In genomic region chr10:63210611-63211196, GRCh38 we compare ENCODE assay signal across 10 cellular contexts.
DNase-seq lines count a peak whose midpoint lies in the region; ATAC-seq, FAIRE-seq and TF ChIP-seq lines count a peak whose summit lies in the region.
"Had no signal": no experiment of that assay in that cellular context is flagged by ENCODE, and none has a peak within 500 bp of the region (broad histone marks: within the 10 kb centered on the region; RNA-seq: fewer than 3 reads in every experiment).

No MANE protein-coding gene starts in this region.

- POLR2A ChIA-PET in GM12878 (lab: Charles Lee) = interaction anchor here (0.5 to 1.7 kb wide), 3 partner anchors 266 to 472 kb away, joined by 3 read pairs; no protein-coding TSS in a partner anchor

- H3K36me3 ChIP-seq in GM12878 (ENCODE audit: control insufficient read depth in 2 of 2, insufficient read depth in 2 of 2, low read length in 1 of 2) (peaks cover 7 to 42% of the 10 kb centered on the region in 2 experiments), aorta (ENCODE audit: control insufficient read depth in 1 of 2, insufficient read depth in 2 of 2, low read length in 1 of 2) (peaks cover 0 to 3% of the 10 kb centered on the region in 2 donors), esophagus squamous epithelium (peaks cover 0 to 64% (median 8%) of the 10 kb centered on the region in 3 donors)

- H3K4me3 Mint-ChIP-seq in stimulated activated naive CD8-positive, alpha-beta T cell treated with anti-CD3 and anti-CD28 coated beads, Interleukin-15, Interleukin-2, amounts not matched to agents 100 ng/mL and 50 ng/mL, for 24 hours = no peak overlapping the region

- FAIRE-seq in GM12878 (lab: Jason Lieb, UNC) = no peak

- WGBS in GM12878 (ENCODE audit: insufficient coverage, insufficient replicate concordance, low lambda C conversion rate, missing lambda C conversion rate) = 0% methylated on average over 3 of the region's 3 CpGs
- WGBS in aorta, 2 donors = 60 to 62% methylated on average over 3 of the region's 3 CpGs
- WGBS in esophagus squamous epithelium, 2 donors = 60 to 63% methylated on average over 3 of the region's 3 CpGs

- H3K4me3 ChIP-seq in GM12878 (no peak overlapping the region), aorta (ENCODE audit: low read length in 2 of 2) (no peak overlapping the region), esophagus squamous epithelium (no peak overlapping the region)
- H3K4me3 ChIP-seq: dorsolateral prefrontal cortex had no signal

- H2AFZ ChIP-seq in GM12878 (ENCODE audit: control insufficient read depth, low read depth, low read length) = no peak overlapping the region

- peaks cover 5% of the 10 kb centered on the region; the same call in 2 of the 3 replicates for H3K9me3 ChIP-seq in GM12878 (replicated peaks; ENCODE audit: control insufficient read depth, insufficient read depth, low read length)
- no peaks in the 10 kb centered on the region for H3K9me3 ChIP-seq in aorta (ENCODE audit: control insufficient read depth, low read length)
- H3K9me3 ChIP-seq in esophagus squamous epithelium = no peaks in the 10 kb centered on the region

- no peaks in the 10 kb centered on the region for H4K20me1 ChIP-seq in GM12878 (ENCODE audit: control insufficient read depth, insufficient read depth)

- no peaks in the 10 kb centered on the region for H3K9me3 Mint-ChIP-seq in stimulated activated naive CD8-positive, alpha-beta T cell treated with anti-CD3 and anti-CD28 coated beads, Interleukin-15, Interleukin-2, amounts not matched to agents 100 ng/mL and 50 ng/mL, for 24 hours

- no TSS peak for BruUV-seq in GM12878 (replicated peaks; lab: Mats Ljungman, UMichigan)

- intact Hi-C loops in Right ventricle myocardium inferior (cut with DNase I) = no loop called here
- intact Hi-C loops in cardiac septum (cut with DNase I) = loop anchor here (2.0 to 10.0 kb wide), 3 partner anchors 254 to 418 kb away; partner anchors contain the start of genes JMJD1C and REEP3
- intact Hi-C loops in GM12878 (cut with micrococcal nuclease; ENCODE audit: unreplicated experiment) = loop anchor here (5.0 kb wide), 2 partner anchors 167 to 307 kb away; no protein-coding TSS in a partner anchor
- intact Hi-C loops in aorta (cut with DNase I) = loop anchor here (5.0 to 10.0 kb wide), 4 partner anchors 54 to 512 kb away; no protein-coding TSS in a partner anchor
- intact Hi-C loops in esophagus squamous epithelium (cut with DNase I) = no loop called here

- TF ChIP-seq RAD21 in GM12878 (IDR thresholded peaks at IDR 0.05; ENCODE audit: insufficient read depth, low read depth, low read length) = no peak

- peak overlapping the region; percentile 64 for H3K27ac Mint-ChIP-seq in stimulated activated naive CD8-positive, alpha-beta T cell treated with anti-CD3 and anti-CD28 coated beads, Interleukin-15, Interleukin-2, amounts not matched to agents 100 ng/mL and 50 ng/mL, for 24 hours

- H3K27me3 ChIP-seq in GM12878 (replicated peaks in 1 of 2; ENCODE audit: control insufficient read depth in 2 of 2, insufficient read depth in 2 of 2, low read length in 1 of 2) (no peaks in the 10 kb centered on the region), aorta (ENCODE audit: control insufficient read depth in 1 of 2, insufficient read depth in 2 of 2, low read length in 1 of 2) (no peaks in the 10 kb centered on the region), esophagus squamous epithelium (no peaks in the 10 kb centered on the region)
- H3K27me3 ChIP-seq: dorsolateral prefrontal cortex had no signal

- peaks cover 47% of the 10 kb centered on the region for H3K79me2 ChIP-seq in GM12878 (ENCODE audit: control insufficient read depth, insufficient read depth, low read length)

- H3K27ac ChIP-seq in GM12878 (ENCODE audit: control insufficient read depth, insufficient read depth) (peak overlapping the region; percentile 10), aorta (ENCODE audit: low read depth in 1 of 2, low read length in 2 of 2) (no peak overlapping the region), esophagus squamous epithelium (no peak overlapping the region)
- H3K27ac ChIP-seq: dorsolateral prefrontal cortex had no signal

- TF ChIP-seq CTCF in GM12878 (IDR thresholded peaks at IDR 0.05 in 2 of 3, conservative IDR thresholded peaks at IDR 0.05 in 1 of 3; ENCODE audit: control insufficient read depth in 2 of 3, extremely low read depth in 1 of 3, insufficient read depth in 1 of 3, low read depth in 3 of 3, low read length in 3 of 3) (no peak), esophagus squamous epithelium (IDR thresholded peaks at IDR 0.05) (no peak)

- SMC1A ChIA-PET in GM12878 (lab: Charles Lee; ENCODE audit: uncharacterized antibody, unreplicated experiment) = interaction anchor here (0.9 to 4.2 kb wide), 10 partner anchors 25 to 420 kb away, joined by 3 to 18 read pairs (median 4); no protein-coding TSS in a partner anchor

- ATAC-seq in Right ventricle myocardium inferior (peak; percentile 43), HG03439 (IDR thresholded peaks at IDR 0.05; ENCODE audit: unreplicated experiment) (peak; percentile 48), GM12878 (peak; percentile 82), aorta (ENCODE audit: low FRiP score) (no peak)

- H3K27me3 Mint-ChIP-seq in stimulated activated naive CD8-positive, alpha-beta T cell treated with anti-CD3 and anti-CD28 coated beads, Interleukin-15, Interleukin-2, amounts not matched to agents 100 ng/mL and 50 ng/mL, for 24 hours = no peaks in the 10 kb centered on the region

- in situ Hi-C loops in GM12878 (cut with MboI) = no loop called here

- DNase-seq in Right ventricle myocardium inferior (ENCODE audit: missing footprints) = no peak
- DNase-seq in cardiac septum (ENCODE audit: low spot score) = no peak
- no peak for DNase-seq in GM12878 (ENCODE audit: low read depth, low spot score)
- DNase-seq in aorta = no peak
- DNase-seq in esophagus squamous epithelium (lab: John Stamatoyannopoulos, UW) = no peak
- no peak for DNase-seq in NCI-H2081 treated with DMSO at 0.1 percent for 48 hours (lab: John Stamatoyannopoulos, UW)
- DNase-seq: activated CD8-positive, alpha-beta memory T cell treated with anti-CD3 and anti-CD28 coated beads, Interleukin-2, amount 50 U/mL, for 4 hours; dorsolateral prefrontal cortex had no signal

- no peak for TF ChIP-seq POLR2A in GM12878 (IDR thresholded peaks at IDR 0.05; ENCODE audit: low read depth, low read length)
- TF ChIP-seq POLR2A in esophagus squamous epithelium (IDR thresholded peaks at IDR 0.05) = no peak

- peak; percentile 82 for TF ChIP-seq EP300 in GM12878 (IDR thresholded peaks at IDR 0.05; ENCODE audit: borderline replicate concordance in 1 of 2, control insufficient read depth in 1 of 2, low read depth in 2 of 2, low read length in 2 of 2)

- peaks cover 73% of the 10 kb centered on the region for H3K36me3 Mint-ChIP-seq in stimulated activated naive CD8-positive, alpha-beta T cell treated with anti-CD3 and anti-CD28 coated beads, Interleukin-15, Interleukin-2, amounts not matched to agents 100 ng/mL and 50 ng/mL, for 24 hours (ENCODE audit: low read depth)

- H3K4me1 ChIP-seq in GM12878 (ENCODE audit: control insufficient read depth, insufficient read depth, low read length) = peaks cover 27% of the 10 kb centered on the region
- peaks cover 3 to 13% of the 10 kb centered on the region in 2 donors for H3K4me1 ChIP-seq in aorta (ENCODE audit: control insufficient read depth in 1 of 2, insufficient read depth in 2 of 2, low read length in 2 of 2)
- H3K4me1 ChIP-seq in esophagus squamous epithelium = peaks cover 0 to 30% (median 18%) of the 10 kb centered on the region in 3 donors

- CTCF ChIA-PET in GM12878 (lab: Yijun Ruan, JAX) = interaction anchor here (0.6 to 4.2 kb wide), 7 partner anchors 25 to 509 kb away, joined by 3 to 21 read pairs (median 4); no protein-coding TSS in a partner anchor

- no peak overlapping the region for H3K4me2 ChIP-seq in GM12878 (ENCODE audit: control insufficient read depth, insufficient read depth)

- peaks cover 70% of the 10 kb centered on the region for H3K4me1 Mint-ChIP-seq in stimulated activated naive CD8-positive, alpha-beta T cell treated with anti-CD3 and anti-CD28 coated beads, Interleukin-15, Interleukin-2, amounts not matched to agents 100 ng/mL and 50 ng/mL, for 24 hours (ENCODE audit: low read depth)

- RAD21 ChIA-PET in GM12878 (lab: Charles Lee; ENCODE audit: unreplicated experiment) = interaction anchor here (0.5 to 1.8 kb wide), 8 partner anchors 8 to 508 kb away, joined by 3 to 15 read pairs (median 4); no protein-coding TSS in a partner anchor

- no peak overlapping the region for H3K9ac ChIP-seq in GM12878 (ENCODE audit: control insufficient read depth, insufficient read depth, low read length)

TF ChIP-seq in GM12878, 131 proteins besides CTCF, POLR2A, EP300 and RAD21 (continues in another document):
- TF ChIP-seq BACH1 (IDR thresholded peaks at IDR 0.05; ENCODE audit: borderline replicate concordance) (no peak), POU2F2 (IDR thresholded peaks at IDR 0.05; ENCODE audit: borderline replicate concordance, low read depth, low read length) (peak; percentile 38; the same call in 1 of the 3 replicates), JUNB (IDR thresholded peaks at IDR 0.05) (peak; percentile 40; the same call in 1 of the 2 replicates), STAT1 (conservative IDR thresholded peaks at IDR 0.05) (no peak), E4F1 (IDR thresholded peaks at IDR 0.05; ENCODE audit: borderline replicate concordance, partially characterized antibody) (no peak), ASH2L (IDR thresholded peaks at IDR 0.05; ENCODE audit: borderline replicate concordance, low read depth) (no peak), ETV6 (conservative IDR thresholded peaks at IDR 0.05 in 1 of 2, IDR thresholded peaks at IDR 0.05 in 1 of 2; ENCODE audit: borderline replicate concordance in 1 of 2, low read depth in 1 of 2) (peak in 1 of 2 experiments; percentile 23; a peak in 1 of 4 replicates), SPI1 (IDR thresholded peaks at IDR 0.05; ENCODE audit: borderline replicate concordance, insufficient read depth, low read depth, low read length) (peak; percentile 52; the same call in 1 of the 2 replicates), NR2F1 (conservative IDR thresholded peaks at IDR 0.05) (peak; percentile 97)

Comparison
In these comparisons a context has a peak if more than half of its experiments do, and no peak if none do; other contexts are left out.
1. intact Hi-C loops: an anchor here in cardiac septum (2.0 to 10.0 kb wide), GM12878 (5.0 kb wide) and aorta (5.0 to 10.0 kb wide); none called in Right ventricle myocardium inferior and esophagus squamous epithelium.